15 cellular contexts compared by ENCODE assay signal in genomic region chr14:99576304-99576703, GRCh38. TPM values are rescaled to one million over a fixed set of nuclear protein-coding genes. Genes with fewer than 3 reads are reported as not detected.
DNase-seq lines count a peak whose midpoint lies in the region; ATAC-seq and TF ChIP-seq lines count a peak whose summit lies in the region.
"Had no signal": no experiment of that assay in that cellular context is flagged by ENCODE, and none has a peak within 500 bp of the region (broad histone marks: within the 10 kb centered on the region; RNA-seq: fewer than 3 reads in every experiment).

No MANE protein-coding gene starts in this region.

- no TSS peak for BruUV-seq in Calu3 (replicated peaks; lab: Mats Ljungman, UMichigan)

- CTCF ChIA-PET in Calu3 (lab: Charles Lee), result interaction anchor here (1.0 to 1.5 kb wide), 3 partner anchors 13 to 108 kb away, joined by 3 to 5 read pairs (median 4); partner anchors contain the start of gene CYP46A1

- intact Hi-C loops in Calu3 (cut with micrococcal nuclease; ENCODE audit: unreplicated experiment) (no loop called here), right cardiac atrium (cut with DNase I) (no loop called here)

- TF ChIP-seq CTCF in Calu3 (IDR thresholded peaks at IDR 0.05; ENCODE audit: unreplicated experiment), result no peak
- TF ChIP-seq CTCF in RWPE2 (IDR thresholded peaks at IDR 0.05; ENCODE audit: poor library complexity, severe bottlenecking), result no peak

- no peak for ATAC-seq in RWPE2 (ENCODE audit: low read depth)
- no peak for ATAC-seq in right cardiac atrium
- ATAC-seq: stimulated activated naive B cell treated with anti-CD40 and anti-IgM and Interleukin-4, amounts not matched to agents 10 μg/mL and 1 μg/mL and 100 μg/mL, for 72 hours had no signal

- peaks cover 41% of the 10 kb centered on the region for H3K36me3 Mint-ChIP-seq in Calu3 (ENCODE audit: insufficient read depth, unreplicated experiment)
- H3K36me3 Mint-ChIP-seq: CD14-positive monocyte; stimulated activated naive B cell treated with anti-CD40 and anti-IgM and Interleukin-4, amounts not matched to agents 10 μg/mL and 1 μg/mL and 100 μg/mL, for 72 hours had no signal

- H3K36me3 ChIP-seq in RWPE2 (ENCODE audit: low read depth) (peaks cover under 1% of the 10 kb centered on the region), rectal smooth muscle tissue (ENCODE audit: control insufficient read depth, insufficient read depth, low read length) (no peaks in the 10 kb centered on the region)

- DNase-seq in Calu3 (no peak), RWPE2 (ENCODE audit: low spot score) (no peak), right cardiac atrium (no peak), NCI-H526 (lab: John Stamatoyannopoulos, UW) (no peak), NCI-H524 treated with DMSO at 0.1 percent for 48 hours (lab: John Stamatoyannopoulos, UW) (no peak), AML-193 (lab: John Stamatoyannopoulos, UW) (no peak)
- DNase-seq in activated effector memory CD4-positive, alpha-beta T cell treated with Interleukin-2 at 50 U/mL for 16 hours, result no peak
- DNase-seq: effector memory CD8-positive, alpha-beta T cell; NCI-H2227 treated with DMSO at 0.1 percent for 48 hours; stimulated activated CD4-positive, alpha-beta T cell treated with anti-CD3 and anti-CD28 coated beads, Interleukin-2, amount 100 ng/mL, for 48 hours; stimulated activated naive B cell treated with anti-CD40 and anti-IgM and Interleukin-4, amounts not matched to agents 10 μg/mL and 1 μg/mL and 100 μg/mL, for 72 hours had no signal

- H3K4me1 ChIP-seq in RWPE2 (ENCODE audit: insufficient read depth, poor library complexity, severe bottlenecking) (peaks cover 72% of the 10 kb centered on the region), right cardiac atrium (ENCODE audit: control insufficient read depth, insufficient read depth, low read length) (peaks cover 28% of the 10 kb centered on the region), rectal smooth muscle tissue (ENCODE audit: control insufficient read depth, insufficient read depth, low read length) (peaks cover 90% of the 10 kb centered on the region)

- H3K4me3 ChIP-seq in RWPE2 (ENCODE audit: severe bottlenecking) (no peak overlapping the region), right cardiac atrium (ENCODE audit: low read length) (no peak overlapping the region), rectal smooth muscle tissue (ENCODE audit: low read length) (no peak overlapping the region)

- WGBS in right cardiac atrium, result 65% methylated on average over 5 of the region's 5 CpGs

- no peaks in the 10 kb centered on the region for H3K27me3 ChIP-seq in RWPE2 (ENCODE audit: insufficient read depth, poor library complexity, severe bottlenecking)
- H3K27me3 ChIP-seq in right cardiac atrium (ENCODE audit: control insufficient read depth, insufficient read depth), result no peaks in the 10 kb centered on the region
- H3K27me3 ChIP-seq in rectal smooth muscle tissue (ENCODE audit: control insufficient read depth, insufficient read depth, low read length), result no peaks in the 10 kb centered on the region

- peak overlapping the region; percentile 55 for H3K4me3 Mint-ChIP-seq in Calu3 (ENCODE audit: low read depth, unreplicated experiment)
- H3K4me3 Mint-ChIP-seq: CD14-positive monocyte; effector memory CD8-positive, alpha-beta T cell; stimulated activated naive B cell treated with anti-CD40 and anti-IgM and Interleukin-4, amounts not matched to agents 10 μg/mL and 1 μg/mL and 100 μg/mL, for 72 hours had no signal

- H3K27ac ChIP-seq in RWPE2 (ENCODE audit: poor library complexity, severe bottlenecking), result peak overlapping the region; percentile 95
- H3K27ac ChIP-seq in right cardiac atrium (ENCODE audit: low read length), result peak overlapping the region; percentile 61
- H3K27ac ChIP-seq in rectal smooth muscle tissue (ENCODE audit: low read depth, low read length), result peak overlapping the region; percentile 88

- no peak overlapping the region for H3K9ac ChIP-seq in rectal smooth muscle tissue (ENCODE audit: low read length)
- H3K9ac ChIP-seq: parathyroid adenoma had no signal

- no peaks in the 10 kb centered on the region for H3K27me3 Mint-ChIP-seq in Calu3 (ENCODE audit: unreplicated experiment)
- H3K27me3 Mint-ChIP-seq: effector memory CD8-positive, alpha-beta T cell had no signal

- H3K9me3 ChIP-seq in RWPE2 (ENCODE audit: severe bottlenecking), result no peaks in the 10 kb centered on the region
- no peaks in the 10 kb centered on the region for H3K9me3 ChIP-seq in right cardiac atrium (ENCODE audit: control insufficient read depth, low read length)

- no peak overlapping the region for H3K27ac Mint-ChIP-seq in Calu3 (ENCODE audit: unreplicated experiment)
- H3K27ac Mint-ChIP-seq: activated T-helper 2 cell treated with anti-CD3 and anti-CD28 coated beads, Interferon-gamma antibody, Interleukin-2, Interleukin-4, amounts not matched to agents 10 μg/mL and 5 μg/mL and 100 μg/mL, durations not matched to agents 14 hours and 24 hours and 36 hours; CD14-positive monocyte; stimulated activated naive B cell treated with anti-CD40 and anti-IgM and Interleukin-4, amounts not matched to agents 10 μg/mL and 1 μg/mL and 100 μg/mL, for 72 hours had no signal

- H3K9me3 Mint-ChIP-seq in Calu3 (ENCODE audit: low read depth, unreplicated experiment), result no peaks in the 10 kb centered on the region
- H3K9me3 Mint-ChIP-seq: activated T-helper 2 cell treated with anti-CD3 and anti-CD28 coated beads, Interferon-gamma antibody, Interleukin-2, Interleukin-4, amounts not matched to agents 10 μg/mL and 5 μg/mL and 100 μg/mL, durations not matched to agents 14 hours and 24 hours and 36 hours; CD14-positive monocyte; effector memory CD8-positive, alpha-beta T cell; stimulated activated naive B cell treated with anti-CD40 and anti-IgM and Interleukin-4, amounts not matched to agents 10 μg/mL and 1 μg/mL and 100 μg/mL, for 72 hours had no signal

- H3K4me1 Mint-ChIP-seq in Calu3 (ENCODE audit: low read depth, unreplicated experiment), result peaks cover 76% of the 10 kb centered on the region
- H3K4me1 Mint-ChIP-seq: CD14-positive monocyte had no signal

RNA-seq across cellular contexts. Expression of gene CCDC85C, which starts 27.7 kb away (rescaled TPM):
- total RNA-seq in Calu3 (2022), result 44.6 and 45.1 TPM in 2 replicates
- total RNA-seq in right cardiac atrium, result 10 to 100 TPM; 21.0 to 23.3 (median 22.0) TPM
- polyA plus RNA-seq in right cardiac atrium, result 31.5 TPM
